ENCODE assay signal across 11 cellular contexts in the genomic region with DNA sequence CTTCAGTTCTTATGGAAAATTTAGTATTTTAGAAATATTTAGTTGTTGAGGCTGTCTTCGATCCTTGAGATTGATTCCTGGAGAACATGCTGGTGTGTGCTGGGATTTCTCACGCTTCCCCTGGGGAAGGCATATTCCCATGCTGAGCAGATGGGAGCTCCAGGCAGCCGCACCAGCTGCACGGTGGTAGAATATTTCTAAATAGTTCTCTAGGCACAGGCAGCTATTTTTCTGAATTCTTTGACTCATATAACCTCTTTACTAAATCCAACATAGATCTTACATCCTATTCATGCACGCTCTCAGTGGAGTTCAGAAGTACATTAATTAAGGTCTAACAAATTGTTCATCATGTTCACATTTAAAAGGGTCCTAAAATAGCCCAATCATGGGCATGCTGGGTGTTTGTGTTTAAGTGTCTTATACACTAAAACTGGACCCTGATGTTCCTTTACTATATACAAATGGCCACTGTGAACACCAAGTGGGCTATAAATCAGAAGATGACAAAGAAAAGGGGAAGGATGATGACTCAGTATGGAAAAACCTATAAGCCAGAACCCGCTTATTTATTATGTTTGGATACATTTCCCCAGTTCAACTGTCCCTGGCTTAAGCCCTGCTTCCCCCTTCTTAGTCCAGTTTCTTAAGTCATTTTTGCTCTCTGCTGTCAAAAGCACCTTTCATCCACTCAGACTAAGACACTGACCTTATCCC.
DNase-seq lines count a peak whose midpoint lies in the region; TF ChIP-seq lines count a peak whose summit lies in the region.
"Had no signal": no experiment of that assay in that cellular context is flagged by ENCODE, and none has a peak within 500 bp of the region (broad histone marks: within the 10 kb centered on the region; RNA-seq: fewer than 3 reads in every experiment).

No MANE protein-coding gene starts in this region.

- intact Hi-C loops in activated T-helper 2 cell treated with anti-CD3 and anti-CD28 coated beads, Interferon-gamma antibody, Interleukin-2, Interleukin-4, amounts not matched to agents 10 μg/mL and 5 μg/mL and 100 μg/mL, durations not matched to agents 14 hours and 24 hours and 36 hours (cut with micrococcal nuclease) = no loop called here

- no peak for TF ChIP-seq POLR2A in erythroblast (IDR thresholded peaks at IDR 0.05; ENCODE audit: low read length)

- no peak overlapping the region for H3K27ac Mint-ChIP-seq in activated T-helper 2 cell treated with anti-CD3 and anti-CD28 coated beads, Interferon-gamma antibody, Interleukin-2, Interleukin-4, amounts not matched to agents 10 μg/mL and 5 μg/mL and 100 μg/mL, durations not matched to agents 14 hours and 24 hours and 36 hours

- H3K4me1 Mint-ChIP-seq in activated T-helper 2 cell treated with anti-CD3 and anti-CD28 coated beads, Interferon-gamma antibody, Interleukin-2, Interleukin-4, amounts not matched to agents 10 μg/mL and 5 μg/mL and 100 μg/mL, durations not matched to agents 14 hours and 24 hours and 36 hours (ENCODE audit: low read depth) = no peaks in the 10 kb centered on the region

- peaks cover 13% of the 10 kb centered on the region for H3K27me3 Mint-ChIP-seq in activated T-helper 2 cell treated with anti-CD3 and anti-CD28 coated beads, Interferon-gamma antibody, Interleukin-2, Interleukin-4, amounts not matched to agents 10 μg/mL and 5 μg/mL and 100 μg/mL, durations not matched to agents 14 hours and 24 hours and 36 hours (ENCODE audit: low read depth)

- DNase-seq in HCEC 1CT (peak; percentile 92), NOMO-1 treated with dmso at 0.1 percent for 144 hours (lab: John Stamatoyannopoulos, UW; ENCODE audit: unreplicated experiment) (peak; percentile 52), fibroblast of gingiva (ENCODE audit: low read depth) (peak; percentile 51), stromal cell of bone marrow (ENCODE audit: low read depth) (peak; percentile 68), HT-29 (ENCODE audit: low spot score) (no peak), erythroblast (lab: John Stamatoyannopoulos, UW) (no peak)
- no peak for DNase-seq in stimulated activated CD4-positive, alpha-beta T cell treated with anti-CD3 and anti-CD28 coated beads, Interleukin-4, amount 100 ng/mL, for 4 hours
- no peak for DNase-seq in activated T-helper 2 cell treated with anti-CD3 and anti-CD28 coated beads, Interferon-gamma antibody, Interleukin-2, Interleukin-4, amounts not matched to agents 10 μg/mL and 5 μg/mL and 100 μg/mL, durations not matched to agents 14 hours and 24 hours and 36 hours (ENCODE audit: low spot score)
- DNase-seq: body of pancreas, kidney glomerular epithelial cell, NCI-H2029 had no signal

- no peak overlapping the region for H3K4me3 Mint-ChIP-seq in activated T-helper 2 cell treated with anti-CD3 and anti-CD28 coated beads, Interferon-gamma antibody, Interleukin-2, Interleukin-4, amounts not matched to agents 10 μg/mL and 5 μg/mL and 100 μg/mL, durations not matched to agents 14 hours and 24 hours and 36 hours (ENCODE audit: low read depth)

- H3K9me3 Mint-ChIP-seq in activated T-helper 2 cell treated with anti-CD3 and anti-CD28 coated beads, Interferon-gamma antibody, Interleukin-2, Interleukin-4, amounts not matched to agents 10 μg/mL and 5 μg/mL and 100 μg/mL, durations not matched to agents 14 hours and 24 hours and 36 hours = no peaks in the 10 kb centered on the region

- no peaks in the 10 kb centered on the region for H3K36me3 Mint-ChIP-seq in activated T-helper 2 cell treated with anti-CD3 and anti-CD28 coated beads, Interferon-gamma antibody, Interleukin-2, Interleukin-4, amounts not matched to agents 10 μg/mL and 5 μg/mL and 100 μg/mL, durations not matched to agents 14 hours and 24 hours and 36 hours (ENCODE audit: low read depth)

Comparison
In these comparisons a context has a peak if more than half of its experiments do, and no peak if none do; other contexts are left out.
1. DNase-seq: peak in HCEC 1CT (single experiment), NOMO-1 treated with dmso at 0.1 percent for 144 hours (single experiment), fibroblast of gingiva (single experiment) and stromal cell of bone marrow (single experiment); none in stimulated activated CD4-positive, alpha-beta T cell treated with anti-CD3 and anti-CD28 coated beads, Interleukin-4, amount 100 ng/mL, for 4 hours (0 of 2), activated T-helper 2 cell treated with anti-CD3 and anti-CD28 coated beads, Interferon-gamma antibody, Interleukin-2, Interleukin-4, amounts not matched to agents 10 μg/mL and 5 μg/mL and 100 μg/mL, durations not matched to agents 14 hours and 24 hours and 36 hours (single experiment), HT-29 (single experiment) and erythroblast (0 of 2).